Comparison of ENCODE assay signal across 13 cellular contexts in genomic region chr17:56897646-56898424, GRCh38. TPM values are rescaled to one million over a fixed set of nuclear protein-coding genes. Genes with fewer than 3 reads are reported as not detected.
A peak's percentile ranks its signal among the peaks of the same experiment; 100 is the strongest.
DNase-seq lines count a peak whose midpoint lies in the region; ATAC-seq, FAIRE-seq and TF ChIP-seq lines count a peak whose summit lies in the region.
"Had no signal": no experiment of that assay in that cellular context is flagged by ENCODE, and none has a peak within 500 bp of the region (broad histone marks: within the 10 kb centered on the region; RNA-seq: fewer than 3 reads in every experiment).

No MANE protein-coding gene starts in this region.

- H3K36me3 ChIP-seq in mesenchymal stem cell (ENCODE audit: control insufficient read depth in 1 of 2, insufficient read depth in 2 of 2, low read depth in 1 of 2, low read length in 2 of 2) (peaks cover 66 to 98% of the 10 kb centered on the region in 2 experiments), lower lobe of right lung (peaks cover 100% of the 10 kb centered on the region)

- intact Hi-C loops in lower lobe of right lung (cut with DNase I), result no loop called here

- no peak overlapping the region for H3K4ac ChIP-seq in mesenchymal stem cell (ENCODE audit: low read depth in 1 of 2, low read length in 2 of 2)

- H3K4me3 ChIP-seq in mesenchymal stem cell (ENCODE audit: insufficient read depth in 1 of 2, low read depth in 1 of 2, low read length in 2 of 2) (no peak overlapping the region), lower lobe of right lung (no peak overlapping the region)
- H3K4me3 ChIP-seq: coronary artery had no signal

- no peak overlapping the region for H3K9ac ChIP-seq in mesenchymal stem cell (ENCODE audit: low read length)

- H2BK12ac ChIP-seq in mesenchymal stem cell (ENCODE audit: low read length in 2 of 2), result no peak overlapping the region

- peak; percentile 38 for FAIRE-seq in HTR-8/SVneo (lab: Jason Lieb, UNC)
- FAIRE-seq: H1 had no signal

- DNase-seq in HTR-8/SVneo (ENCODE audit: insufficient read length, low spot score) (no peak), mesenchymal stem cell (no peak), lower lobe of right lung (no peak), substantia nigra (lab: John Stamatoyannopoulos, UW) (no peak)
- DNase-seq: activated naive CD4-positive, alpha-beta T cell treated with anti-CD3 and anti-CD28 coated beads, Interleukin-2, amount 10 ng/mL, durations not matched to agents 7 days and 5 days; NCI-H510A treated with DMSO at 0.1 percent for 48 hours; stimulated activated CD4-positive, alpha-beta T cell treated with anti-CD3 and anti-CD28 coated beads, Interleukin-1b, Interleukin-23, amount 100 ng/mL, for 48 hours had no signal

- no peak overlapping the region for H2BK15ac ChIP-seq in mesenchymal stem cell (ENCODE audit: low read depth, poor library complexity, severe bottlenecking)

- no peaks in the 10 kb centered on the region for H3K27me3 ChIP-seq in mesenchymal stem cell (ENCODE audit: control insufficient read depth in 1 of 2, insufficient read depth in 1 of 2, low read length in 2 of 2)
- H3K27me3 ChIP-seq in lower lobe of right lung (ENCODE audit: low read depth), result no peaks in the 10 kb centered on the region

- no peak for TF ChIP-seq CTCF in lower lobe of right lung (IDR thresholded peaks at IDR 0.05)

- no peak overlapping the region for H2AK5ac ChIP-seq in mesenchymal stem cell (ENCODE audit: low read length, severe bottlenecking)

- 91% methylated on average over 13 of the region's 14 CpGs for whole genome bisulfite sequencing in mesenchymal stem cell

- peaks cover 24% of the 10 kb centered on the region for H3K79me1 ChIP-seq in mesenchymal stem cell (replicated peaks; ENCODE audit: low read length, poor library complexity, severe bottlenecking)

- H2BK5ac ChIP-seq in mesenchymal stem cell (ENCODE audit: low read depth, low read length, poor library complexity, severe bottlenecking), result no peak overlapping the region

- H2AFZ ChIP-seq in mesenchymal stem cell (ENCODE audit: low read depth, low read length), result no peak overlapping the region

- H3K4me1 ChIP-seq in mesenchymal stem cell (ENCODE audit: control insufficient read depth, insufficient read depth, low read depth, low read length) (peaks cover 7% of the 10 kb centered on the region), lower lobe of right lung (no peaks in the 10 kb centered on the region)

- peak overlapping the region; percentile 3 for H2BK120ac ChIP-seq in mesenchymal stem cell (ENCODE audit: low read depth, low read length)

- no peak overlapping the region for H3K14ac ChIP-seq in mesenchymal stem cell (ENCODE audit: low read length in 2 of 2)

- no peak overlapping the region for H3K23ac ChIP-seq in mesenchymal stem cell (ENCODE audit: low read length in 2 of 2)

- H3K9me3 ChIP-seq in mesenchymal stem cell (ENCODE audit: control insufficient read depth, low read length) (no peaks in the 10 kb centered on the region), lower lobe of right lung (no peaks in the 10 kb centered on the region)

- no peak overlapping the region for H4K91ac ChIP-seq in mesenchymal stem cell (ENCODE audit: low read length)

- H3K27ac ChIP-seq in mesenchymal stem cell (ENCODE audit: low read length, poor library complexity, severe bottlenecking) (no peak overlapping the region), lower lobe of right lung (no peak overlapping the region), substantia nigra (ENCODE audit: low read depth, low read length, poor library complexity, severe bottlenecking) (no peak overlapping the region)
- H3K27ac ChIP-seq: coronary artery had no signal

- no peak overlapping the region for H3K4me2 ChIP-seq in mesenchymal stem cell (ENCODE audit: low read length, poor library complexity, severe bottlenecking)

- no peak overlapping the region for H3K18ac ChIP-seq in mesenchymal stem cell (ENCODE audit: low read depth in 1 of 2, low read length in 2 of 2)

- no peak overlapping the region for H4K8ac ChIP-seq in mesenchymal stem cell (ENCODE audit: low read length)

- ATAC-seq in GM18502 (IDR thresholded peaks at IDR 0.05; ENCODE audit: poor library complexity, unreplicated experiment) (peak; percentile 65), GM21367 (IDR thresholded peaks at IDR 0.05; ENCODE audit: unreplicated experiment) (peak; percentile 47), lower lobe of right lung (no peak), HG02571 (IDR thresholded peaks at IDR 0.05; ENCODE audit: unreplicated experiment) (no peak), HG02981 (IDR thresholded peaks at IDR 0.05; ENCODE audit: unreplicated experiment) (no peak)

RNA-seq across cellular contexts. Expression of gene TRIM25, which starts 16.0 kb away (rescaled TPM):
- 35.4 TPM for polyA plus RNA-seq in mesenchymal stem cell (2013, experiment 1 of 2)
- polyA plus RNA-seq in mesenchymal stem cell (2013, experiment 2 of 2), result 33.7 TPM
- 125 TPM for total RNA-seq in lower lobe of right lung

Comparison
In these comparisons a context has a peak if more than half of its experiments do, and no peak if none do; other contexts are left out.
1. ATAC-seq: peak in GM18502 (single experiment) and GM21367 (single experiment); none in lower lobe of right lung (0 of 2), HG02571 (single experiment) and HG02981 (single experiment).